Comparison of ENCODE assay signal across 8 cellular contexts in genomic region chr11:110349109-110349996, GRCh38. TPM values are rescaled to one million over a fixed set of nuclear protein-coding genes. Genes with fewer than 3 reads are reported as not detected.
DNase-seq lines count a peak whose midpoint lies in the region; ATAC-seq lines count a peak whose summit lies in the region.

No MANE protein-coding gene starts in this region.

- intact Hi-C loops in naive thymus-derived CD4-positive, alpha-beta T cell (cut with micrococcal nuclease): loop anchor here in 1 of 2 donors (1.0 kb wide), 2 partner anchors 24 to 54 kb away; no protein-coding TSS in a partner anchor

- peak overlapping the region in 6 of 9 donors; percentile 6 to 96 (median 38) for H3K27ac Mint-ChIP-seq in naive thymus-derived CD4-positive, alpha-beta T cell

- H3K36me3 Mint-ChIP-seq in naive thymus-derived CD4-positive, alpha-beta T cell: peaks cover 0 to 14% (median 0%) of the 10 kb centered on the region in 5 donors

- no peaks in the 10 kb centered on the region for H3K27me3 Mint-ChIP-seq in naive thymus-derived CD4-positive, alpha-beta T cell

- peaks cover 13 to 49% (median 20%) of the 10 kb centered on the region in 7 donors for H3K4me1 Mint-ChIP-seq in naive thymus-derived CD4-positive, alpha-beta T cell

- no peaks in the 10 kb centered on the region for H3K9me3 ChIP-seq in naive thymus-derived CD4-positive, alpha-beta T cell (ENCODE audit: control insufficient read depth in 2 of 3, low read length in 3 of 3)

- no peaks in the 10 kb centered on the region for H3K27me3 ChIP-seq in naive thymus-derived CD4-positive, alpha-beta T cell (ENCODE audit: control insufficient read depth in 2 of 2, insufficient read depth in 2 of 2, low read length in 2 of 2)

- H3K9me3 Mint-ChIP-seq in naive thymus-derived CD4-positive, alpha-beta T cell: no peaks in the 10 kb centered on the region

- ATAC-seq in GM19035 (IDR thresholded peaks at IDR 0.05; ENCODE audit: unreplicated experiment) (peak; percentile 76), HG02970 (IDR thresholded peaks at IDR 0.05; ENCODE audit: low FRiP score, unreplicated experiment) (peak; percentile 70)
- ATAC-seq in naive thymus-derived CD4-positive, alpha-beta T cell: peak; percentile 18

- DNase-seq in activated CD4-positive, alpha-beta T cell treated with anti-CD3 and anti-CD28 coated beads for 48 hours: peak; percentile 86
- DNase-seq in naive thymus-derived CD4-positive, alpha-beta T cell: peak in 1 of 9 donors; percentile 79
- DNase-seq in NCI-H82 (lab: John Stamatoyannopoulos, UW): no peak
- no peak for DNase-seq in NCI-H2196 treated with DMSO at 0.1 percent for 48 hours (lab: John Stamatoyannopoulos, UW; ENCODE audit: unreplicated experiment)
- DNase-seq in NCI-H2029 treated with DMSO at 0.1 percent for 48 hours (lab: John Stamatoyannopoulos, UW): no peak
- no peak for DNase-seq in NCI-H187 (lab: John Stamatoyannopoulos, UW)

- H3K27ac ChIP-seq in naive thymus-derived CD4-positive, alpha-beta T cell (ENCODE audit: low read depth, low read length): no peak overlapping the region

- no peak overlapping the region for H3K4me3 ChIP-seq in naive thymus-derived CD4-positive, alpha-beta T cell (ENCODE audit: low read length)

- H3K36me3 ChIP-seq in naive thymus-derived CD4-positive, alpha-beta T cell (ENCODE audit: control insufficient read depth in 2 of 3, insufficient read depth in 3 of 3, low read length in 3 of 3): no peaks in the 10 kb centered on the region

- peaks cover 0 to 7% of the 10 kb centered on the region in 2 donors for H3K4me1 ChIP-seq in naive thymus-derived CD4-positive, alpha-beta T cell (ENCODE audit: control insufficient read depth in 2 of 2, insufficient read depth in 2 of 2, low read length in 2 of 2)

- CTCF ChIA-PET in naive thymus-derived CD4-positive, alpha-beta T cell (lab: Charles Lee): no interaction called here

- POLR2A ChIA-PET in naive thymus-derived CD4-positive, alpha-beta T cell (lab: Charles Lee): interaction anchor here (0.7 kb wide), 1 partner anchor 1963 kb away, joined by 3 read pairs; no protein-coding TSS in a partner anchor

- H3K4me3 Mint-ChIP-seq in naive thymus-derived CD4-positive, alpha-beta T cell: peak overlapping the region in 5 of 10 donors; percentile 3 to 69 (median 7)

RNA-seq across cellular contexts. Expression of gene RDX, which starts 52.9 kb away (rescaled TPM):
- total RNA-seq in naive thymus-derived CD4-positive, alpha-beta T cell: 10 to 100 TPM; 14.0 to 63.6 (median 17.0) TPM
- polyA plus RNA-seq in naive thymus-derived CD4-positive, alpha-beta T cell: 1 to 10 TPM; 6.9 to 8.2 TPM

Comparison
In these comparisons a context has a peak if more than half of its experiments do, and no peak if none do; other contexts are left out.
1. ATAC-seq: peak in every context shown above with its lines; median percentile 76 in GM19035; 70 in HG02970; 18 in naive thymus-derived CD4-positive, alpha-beta T cell.